8 cellular contexts compared by ENCODE assay signal in genomic region chr10:34816067-34817002, GRCh38. TPM values are rescaled to one million over a fixed set of nuclear protein-coding genes. Genes with fewer than 3 reads are reported as not detected.
DNase-seq lines count a peak whose midpoint lies in the region; ATAC-seq and TF ChIP-seq lines count a peak whose summit lies in the region.

No MANE protein-coding gene starts in this region.

- DNase-seq in CD8-positive, alpha-beta memory T cell: no peak
- DNase-seq in M059J (ENCODE audit: low read depth): peak; percentile 37
- DNase-seq in coronary artery (ENCODE audit: low spot score): no peak

- no peaks in the 10 kb centered on the region for H3K36me3 Mint-ChIP-seq in CD8-positive, alpha-beta memory T cell

- POLR2A ChIA-PET in CD8-positive, alpha-beta memory T cell (lab: Charles Lee): no interaction called here

- H3K4me3 Mint-ChIP-seq in CD8-positive, alpha-beta memory T cell: peak overlapping the region in 6 of 7 donors; percentile 56 to 73 (median 62)

- H3K9me3 Mint-ChIP-seq in CD8-positive, alpha-beta memory T cell: peaks cover 0 to 2% (median 0%) of the 10 kb centered on the region in 5 donors

- CTCF ChIA-PET in CD8-positive, alpha-beta memory T cell (lab: Charles Lee): no interaction called here

- H3K4me3 ChIP-seq in CD8-positive, alpha-beta memory T cell (ENCODE audit: low read length): no peak overlapping the region
- H3K4me3 ChIP-seq in coronary artery (peak overlapping the region; percentile 78), mesodermal cell (ENCODE audit: extremely low read depth, insufficient read depth, low read length, poor library complexity, severe bottlenecking) (peak overlapping the region; percentile 50)

- no peaks in the 10 kb centered on the region for H3K36me3 ChIP-seq in CD8-positive, alpha-beta memory T cell (ENCODE audit: insufficient read depth, low read length)
- no peaks in the 10 kb centered on the region for H3K36me3 ChIP-seq in mesodermal cell (ENCODE audit: control insufficient read depth, insufficient read depth, low read length)

- WGBS in mesodermal cell (ENCODE audit: insufficient coverage in 2 of 2), 2 experiments: 5% methylated on average over 30 to 32 of the region's 34 CpGs

- H3K4me1 ChIP-seq in CD8-positive, alpha-beta memory T cell (ENCODE audit: insufficient read depth, low read length): no peaks in the 10 kb centered on the region
- H3K4me1 ChIP-seq in mesodermal cell (ENCODE audit: control insufficient read depth, insufficient read depth, low read length, poor library complexity, severe bottlenecking): peaks cover 21% of the 10 kb centered on the region

- peaks cover 9 to 15% (median 10%) of the 10 kb centered on the region in 3 donors for H3K4me1 Mint-ChIP-seq in CD8-positive, alpha-beta memory T cell

- no peak overlapping the region for H3K27ac ChIP-seq in CD8-positive, alpha-beta memory T cell (ENCODE audit: low read depth, low read length)
- peak overlapping the region in 1 of 2 donors; percentile 86 for H3K27ac ChIP-seq in coronary artery
- no peak overlapping the region for H3K27ac ChIP-seq in mesodermal cell (ENCODE audit: low read depth, low read length, severe bottlenecking)

- peaks cover 31 to 56% of the 10 kb centered on the region in 2 donors for H3K27me3 Mint-ChIP-seq in CD8-positive, alpha-beta memory T cell

- ATAC-seq in GM21526 (IDR thresholded peaks at IDR 0.05; ENCODE audit: low FRiP score, unreplicated experiment) (no peak), GM18907 (IDR thresholded peaks at IDR 0.05; ENCODE audit: unreplicated experiment) (no peak), GM18861 (IDR thresholded peaks at IDR 0.05; ENCODE audit: unreplicated experiment) (no peak), HG02840 (IDR thresholded peaks at IDR 0.05; ENCODE audit: low FRiP score, unreplicated experiment) (no peak)

- H3K27ac Mint-ChIP-seq in CD8-positive, alpha-beta memory T cell: no peak overlapping the region

- no peak for TF ChIP-seq CTCF in coronary artery (IDR thresholded peaks at IDR 0.05)

- peaks cover 11% of the 10 kb centered on the region for H3K27me3 ChIP-seq in CD8-positive, alpha-beta memory T cell (ENCODE audit: insufficient read depth, low read length, poor library complexity, severe bottlenecking)

- H3K9me3 ChIP-seq in CD8-positive, alpha-beta memory T cell (ENCODE audit: low read length): no peaks in the 10 kb centered on the region
- no peaks in the 10 kb centered on the region for H3K9me3 ChIP-seq in mesodermal cell (ENCODE audit: control insufficient read depth, low read length)

RNA-seq across cellular contexts. Expression of gene PARD3, which starts 1.2 kb away (rescaled TPM):
- under 1 TPM; 0.27 to 0.46 TPM for total RNA-seq in CD8-positive, alpha-beta memory T cell
- not detected for polyA plus RNA-seq in CD8-positive, alpha-beta memory T cell
- total RNA-seq in M059J (2014; rRNA removed; shearing (Covaris generic)): 17.0 and 19.2 TPM in 2 replicates
- polyA plus RNA-seq in mesodermal cell (2013, experiment 1 of 2): 40.8 TPM
- 43.7 TPM for polyA plus RNA-seq in mesodermal cell (2013, experiment 2 of 2)

Comparison
In these comparisons a context has a peak if more than half of its experiments do, and no peak if none do; other contexts are left out.
1. RNA of gene PARD3, which starts 1.2 kb away (total RNA-seq): 17.0 to 19.2 TPM in M059J; 0.27 to 0.46 TPM in CD8-positive, alpha-beta memory T cell; every median in the first group is over 10 times any median in the second.